Comparison of ENCODE assay signal across 33 cellular contexts in the genomic region with DNA sequence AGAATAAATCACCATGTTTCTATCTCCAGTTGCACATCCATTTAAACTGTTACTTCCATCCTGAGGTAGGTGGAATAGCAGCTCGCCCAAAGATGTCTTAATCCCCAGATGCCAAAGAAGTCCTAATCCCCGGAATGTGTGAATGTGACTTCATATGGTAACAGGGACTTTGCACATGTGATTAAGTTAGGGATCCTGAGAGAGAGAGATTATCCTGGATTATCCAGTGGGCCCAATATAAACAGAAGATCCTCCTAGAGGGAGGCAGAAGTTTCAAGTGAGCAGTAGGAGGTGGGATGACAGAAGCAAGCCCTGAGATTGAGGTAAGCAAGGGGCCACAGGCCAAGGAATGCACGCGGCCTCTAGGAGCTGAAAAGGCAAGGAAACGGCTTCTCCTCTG. TPM values are rescaled to one million over a fixed set of nuclear protein-coding genes. Genes with fewer than 3 reads are reported as not detected.
"Had no signal": no experiment of that assay in that cellular context is flagged by ENCODE, and none has a peak within 500 bp of the region (broad histone marks: within the 10 kb centered on the region; RNA-seq: fewer than 3 reads in every experiment).

No MANE protein-coding gene starts in this region.

- H3K36me3 ChIP-seq: left lung, lower lobe of right lung, neural progenitor cell, pancreas, prostate gland, stomach, thyroid gland, transverse colon, upper lobe of left lung had no signal

- DNase-seq: hippocampal formation; immature natural killer cell; kidney; left colon; left lung; lower lobe of right lung; mammary epithelial cell; mesenchymal stem cell; naive B cell; natural killer cell; nephron progenitor cell; pancreas; posterior cingulate gyrus; retina; right cardiac atrium; stimulated activated CD4-positive, alpha-beta T cell treated with anti-CD3 and anti-CD28 coated beads, Interleukin-12 subunit alpha, Interleukin-12 subunit beta, amount 100 ng/mL, for 4 hours; stimulated activated CD4-positive, alpha-beta T cell treated with anti-CD3 and anti-CD28 coated beads, Interleukin-15, amount 100 ng/mL, for 24 hours; stimulated activated CD4-positive, alpha-beta T cell treated with anti-CD3 and anti-CD28 coated beads, Interleukin-2, amount 100 ng/mL, for 24 hours; stimulated activated CD4-positive, alpha-beta T cell treated with anti-CD3 and anti-CD28 coated beads, Interleukin-4, amount 100 ng/mL, for 1 hour; stimulated activated naive B cell treated with anti-CD40 and anti-IgM and Interleukin-4, amounts not matched to agents 10 μg/mL and 1 μg/mL and 100 μg/mL, for 72 hours; stimulated activated naive CD8-positive, alpha-beta T cell treated with anti-CD3 and anti-CD28 coated beads, Interleukin-15, Interleukin-2, amounts not matched to agents 100 U/mL and 50 U/mL, for 24 hours; stomach; testis; thyroid gland; transverse colon; upper lobe of left lung had no signal

- H3K9me3 ChIP-seq: left lung, lower lobe of right lung, pancreas, prostate gland, stomach, testis, thyroid gland, transverse colon, upper lobe of left lung had no signal

- H3K9me3 Mint-ChIP-seq: natural killer cell had no signal

- H3K27ac Mint-ChIP-seq: immature natural killer cell; mesothelial cell of epicardium; naive B cell; natural killer cell; nephron progenitor cell; neural progenitor cell; stimulated activated naive B cell treated with anti-CD40 and anti-IgM and Interleukin-4, amounts not matched to agents 10 μg/mL and 1 μg/mL and 100 μg/mL, for 72 hours had no signal

- FAIRE-seq: islet of Langerhans, kidney, pancreas had no signal

- H3K27me3 ChIP-seq: left lung, neural progenitor cell, pancreas, stomach, testis, thyroid gland, transverse colon, upper lobe of left lung had no signal

- H3K4me1 ChIP-seq: left lung, lower lobe of right lung, pancreas, prostate gland, stomach, testis, thyroid gland, transverse colon, upper lobe of left lung had no signal

- H3K36me3 Mint-ChIP-seq: immature natural killer cell; mesothelial cell of epicardium; naive B cell; natural killer cell; neural progenitor cell; stimulated activated naive B cell treated with anti-CD40 and anti-IgM and Interleukin-4, amounts not matched to agents 10 μg/mL and 1 μg/mL and 100 μg/mL, for 72 hours had no signal

- H3K4me3 ChIP-seq: left lung, lower lobe of right lung, neural progenitor cell, pancreas, prostate gland, skin epidermis, stomach, testis, thyroid gland, transverse colon, upper lobe of left lung had no signal

- H3K4me3 Mint-ChIP-seq: immature natural killer cell; mesothelial cell of epicardium; naive B cell; natural killer cell; nephron progenitor cell; neural progenitor cell; stimulated activated naive B cell treated with anti-CD40 and anti-IgM and Interleukin-4, amounts not matched to agents 10 μg/mL and 1 μg/mL and 100 μg/mL, for 72 hours had no signal

RNA-seq across cellular contexts. Expression of a gene that starts 19.8 kb away (rescaled TPM):
- total RNA-seq: left lung, lower lobe of right lung, mononuclear cell, natural killer cell, prostate gland, sciatic nerve, thyroid gland had no signal
